ENCODE assay signal across 18 cellular contexts in genomic region chr9:100652850-100653249, GRCh38.
DNase-seq lines count a peak whose midpoint lies in the region; ATAC-seq and TF ChIP-seq lines count a peak whose summit lies in the region.
"Had no signal": no experiment of that assay in that cellular context is flagged by ENCODE, and none has a peak within 500 bp of the region (broad histone marks: within the 10 kb centered on the region; RNA-seq: fewer than 3 reads in every experiment).

No MANE protein-coding gene starts in this region.

- DNase-seq in COR-L47 (lab: John Stamatoyannopoulos, UW) (peak; percentile 30), HT1080 (ENCODE audit: low read depth) (peak; percentile 5), NCI-H69 (lab: John Stamatoyannopoulos, UW) (peak; percentile 38), T-cell (no peak)
- DNase-seq in activated CD4-positive, CD25-positive, alpha-beta regulatory T cell (lab: John Stamatoyannopoulos, UW), result no peak
- no peak for DNase-seq in stimulated activated CD8-positive, alpha-beta memory T cell treated with anti-CD3 and anti-CD28 coated beads, Interleukin-4, amount 100 ng/mL, for 48 hours
- DNase-seq: CD8-positive, alpha-beta memory T cell; NCI-H1048; NCI-H187 treated with DMSO at 0.1 percent for 48 hours; NCI-H226; NCI-H526 treated with DMSO at 0.1 percent for 48 hours; PC-9; Right ventricle myocardium superior; SK-N-SH had no signal

- H3K27me3 Mint-ChIP-seq in brain, result no peaks in the 10 kb centered on the region
- H3K27me3 Mint-ChIP-seq in T-cell, result peaks cover 2 to 4% of the 10 kb centered on the region in 2 donors

- H3K4me1 Mint-ChIP-seq in brain (peaks cover 14% of the 10 kb centered on the region), T-cell (no peaks in the 10 kb centered on the region)
- H3K4me1 Mint-ChIP-seq: CD8-positive, alpha-beta memory T cell; IgD-negative memory B cell had no signal

- TF ChIP-seq CTCF in brain (conservative IDR thresholded peaks at IDR 0.05), result no peak

- no peak for ATAC-seq in T-cell (replicated peaks in 1 of 4)
- ATAC-seq: GM23338 had no signal

- peak overlapping the region in 1 of 5 experiments; percentile 60 for H3K4me3 Mint-ChIP-seq in brain
- H3K4me3 Mint-ChIP-seq in T-cell, result no peak overlapping the region
- H3K4me3 Mint-ChIP-seq: CD8-positive, alpha-beta memory T cell; GM23338; IgD-negative memory B cell; T-helper 1 cell treated with Interleukin-12 subunit alpha and Interleukin-12 subunit beta and Interleukin-4 antibody, amounts not matched to agents 30 μg/mL and 1 μg/mL, for 36 hours had no signal

- CTCF ChIA-PET in T-cell (lab: Charles Lee), result no interaction called here

- POLR2A ChIA-PET in T-cell (lab: Charles Lee), result no interaction called here

- H3K9me3 Mint-ChIP-seq in brain (peaks cover 14 to 55% (median 26%) of the 10 kb centered on the region in 5 experiments), T-cell (peaks cover 12 to 19% (median 15%) of the 10 kb centered on the region in 3 donors)

- H3K36me3 Mint-ChIP-seq in brain (peaks cover 7% of the 10 kb centered on the region), T-cell (no peaks in the 10 kb centered on the region)
- H3K36me3 Mint-ChIP-seq: CD8-positive, alpha-beta memory T cell; IgD-negative memory B cell had no signal

- H3K27ac Mint-ChIP-seq in brain, result peak overlapping the region in 4 of 5 experiments; percentile 64 to 97 (median 94)
- H3K27ac Mint-ChIP-seq in T-cell, result no peak overlapping the region
- H3K27ac Mint-ChIP-seq: CD8-positive, alpha-beta memory T cell; GM23338; IgD-negative memory B cell; T-helper 1 cell treated with Interleukin-12 subunit alpha and Interleukin-12 subunit beta and Interleukin-4 antibody, amounts not matched to agents 30 μg/mL and 1 μg/mL, for 36 hours had no signal

Comparison
In these comparisons a context has a peak if more than half of its experiments do, and no peak if none do; other contexts are left out.
1. DNase-seq: peak in COR-L47 (single experiment), HT1080 (single experiment) and NCI-H69 (single experiment); none in T-cell (0 of 34), activated CD4-positive, CD25-positive, alpha-beta regulatory T cell (0 of 4) and stimulated activated CD8-positive, alpha-beta memory T cell treated with anti-CD3 and anti-CD28 coated beads, Interleukin-4, amount 100 ng/mL, for 48 hours (single experiment).
2. H3K27ac Mint-ChIP-seq: peak in brain (4 of 5); none in T-cell (0 of 2).